In the genomic region with DNA sequence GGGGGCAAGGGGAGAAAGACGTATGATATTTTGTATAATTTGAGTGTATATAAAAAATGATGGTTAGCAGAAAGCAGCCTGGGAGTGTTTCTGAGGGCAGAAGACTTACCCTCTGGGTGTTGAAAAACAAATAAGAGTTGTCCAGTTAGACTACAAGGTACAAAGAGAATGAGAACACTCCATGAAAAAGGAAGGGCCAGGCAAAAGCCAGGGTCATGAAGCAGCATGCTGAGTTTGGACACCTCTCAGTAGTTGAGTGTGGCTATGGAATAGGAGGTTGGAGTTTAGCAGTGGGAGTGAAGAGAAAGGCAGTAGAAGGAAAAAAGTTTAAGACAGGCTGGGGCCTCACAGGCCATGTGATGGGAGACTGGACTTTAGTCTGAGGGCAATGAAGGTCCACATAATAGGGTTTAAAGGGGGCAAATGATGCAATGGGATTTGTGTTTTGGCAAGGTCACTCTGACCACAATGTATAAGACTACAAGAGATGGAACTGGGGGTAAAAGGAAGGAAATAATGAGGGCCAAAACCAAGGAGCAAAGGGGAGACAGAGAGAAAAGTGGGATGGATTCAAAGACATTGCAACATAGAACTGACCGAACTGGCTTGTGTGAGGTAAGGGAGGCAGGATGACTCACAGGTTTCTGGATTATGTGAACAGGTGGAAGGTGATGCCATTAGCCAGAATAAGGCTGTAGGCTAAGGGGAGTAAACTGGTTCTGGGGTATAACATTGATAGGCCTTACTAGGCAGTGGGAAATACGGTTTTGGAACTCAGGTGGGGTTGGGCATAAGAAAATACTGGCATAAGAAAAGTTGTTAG, we compare ENCODE assay signal across 20 cellular contexts.
DNase-seq lines count a peak whose midpoint lies in the region; ATAC-seq and TF ChIP-seq lines count a peak whose summit lies in the region.
"Had no signal": no experiment of that assay in that cellular context is flagged by ENCODE, and none has a peak within 500 bp of the region (broad histone marks: within the 10 kb centered on the region; RNA-seq: fewer than 3 reads in every experiment).

No MANE protein-coding gene starts in this region.

- TF ChIP-seq CTCF in psoas muscle (IDR thresholded peaks at IDR 0.05), result no peak
- TF ChIP-seq CTCF in vagina (IDR thresholded peaks at IDR 0.05), result no peak

- peak; percentile 87 to 90 (median 88) for ATAC-seq in psoas muscle
- ATAC-seq: activated T-cell treated with anti-CD3 and anti-CD28 coated beads, Interleukin-2, amount 50 U/mL, for 72 hours; naive thymus-derived CD4-positive, alpha-beta T cell; stimulated activated memory B cell treated with anti-CD40 and anti-IgM and Interleukin-4, amounts not matched to agents 10 μg/mL and 1 μg/mL and 100 μg/mL, for 72 hours had no signal

- no peak overlapping the region for H2AFZ ChIP-seq in neuronal stem cell (ENCODE audit: low read length)

- no peak for TF ChIP-seq POLR2A in vagina (IDR thresholded peaks at IDR 0.05)

- H3K4me2 ChIP-seq in neuronal stem cell (ENCODE audit: insufficient read depth, low read length, poor library complexity, severe bottlenecking), result no peak overlapping the region

- H3K27me3 ChIP-seq in psoas muscle (ENCODE audit: insufficient read depth in 3 of 3, low read length in 2 of 3) (no peaks in the 10 kb centered on the region), vagina (no peaks in the 10 kb centered on the region), neuronal stem cell (ENCODE audit: control insufficient read depth in 3 of 3, insufficient read depth in 3 of 3, low read depth in 1 of 3, low read length in 3 of 3) (no peaks in the 10 kb centered on the region)
- H3K27me3 ChIP-seq: upper lobe of left lung had no signal

- no peak overlapping the region for H2BK120ac ChIP-seq in neuronal stem cell (ENCODE audit: low read depth, low read length)

- H3K27ac ChIP-seq in psoas muscle (peak overlapping the region; percentile 80), vagina (no peak overlapping the region), neuronal stem cell (replicated peaks; ENCODE audit: low read length) (no peak overlapping the region)
- H3K27ac ChIP-seq: upper lobe of left lung, VCaP had no signal

- H4K91ac ChIP-seq in neuronal stem cell (ENCODE audit: low read depth, low read length, poor library complexity), result no peak overlapping the region

- no peaks in the 10 kb centered on the region for H3K9me3 ChIP-seq in psoas muscle
- no peaks in the 10 kb centered on the region for H3K9me3 ChIP-seq in vagina
- H3K9me3 ChIP-seq in neuronal stem cell (replicated peaks in 1 of 2; ENCODE audit: control insufficient read depth in 2 of 2, insufficient read depth in 1 of 2, low read depth in 1 of 2, low read length in 2 of 2), result peaks cover 0 to 5% of the 10 kb centered on the region in 2 donors
- H3K9me3 ChIP-seq: HAP-1, prostate gland, upper lobe of left lung had no signal

- DNase-seq in DMS53 treated with DMSO at 0.1 percent for 48 hours (lab: John Stamatoyannopoulos, UW; ENCODE audit: unreplicated experiment), result peak; percentile 51
- peak; percentile 47 for DNase-seq in amniotic epithelial cell (ENCODE audit: low read depth)
- DNase-seq in islet precursor cell, result peak; percentile 55
- no peak for DNase-seq in psoas muscle
- no peak for DNase-seq in activated naive CD4-positive, alpha-beta T cell treated with anti-CD3 and anti-CD28 coated beads, Interleukin-2, amount 50 U/mL, for 16 hours
- no peak for DNase-seq in vagina (ENCODE audit: extremely low spot score in 2 of 2)
- DNase-seq in AG08396 (ENCODE audit: low spot score), result no peak
- DNase-seq in neuronal stem cell (ENCODE audit: low spot score), result no peak
- DNase-seq: activated naive CD8-positive, alpha-beta T cell treated with anti-CD3 and anti-CD28 coated beads, Interleukin-2, amount 10 ng/mL, durations not matched to agents 7 days and 5 days; activated T-cell treated with anti-CD3 and anti-CD28 coated beads, Interleukin-2, amount 50 U/mL, for 72 hours; DND-41; effector CD4-positive, alpha-beta T cell; naive thymus-derived CD4-positive, alpha-beta T cell; NCI-H146; upper lobe of left lung had no signal

- H2BK5ac ChIP-seq in neuronal stem cell (ENCODE audit: low read length), result no peak overlapping the region

- no peak overlapping the region for H2BK12ac ChIP-seq in neuronal stem cell (ENCODE audit: low read length)

- no peak overlapping the region for H3K18ac ChIP-seq in neuronal stem cell (ENCODE audit: low read length)

- H3K79me1 ChIP-seq in neuronal stem cell (ENCODE audit: low read depth, low read length), result peaks cover 1% of the 10 kb centered on the region

- intact Hi-C loops in psoas muscle (cut with DNase I) (no loop called here), vagina (cut with DNase I) (no loop called here)

- H3K4me3 ChIP-seq in psoas muscle, result no peak overlapping the region
- no peak overlapping the region for H3K4me3 ChIP-seq in vagina
- H3K4me3 ChIP-seq in neuronal stem cell (ENCODE audit: low read length in 2 of 2), result no peak overlapping the region
- H3K4me3 ChIP-seq: HAP-1, lung, prostate gland, upper lobe of left lung had no signal

- no peak overlapping the region for H4K8ac ChIP-seq in neuronal stem cell (ENCODE audit: low read depth, low read length)

- H3K9ac ChIP-seq in neuronal stem cell (ENCODE audit: low read depth, low read length, poor library complexity), result no peak overlapping the region

- H3K4ac ChIP-seq in neuronal stem cell (ENCODE audit: low read length), result no peak overlapping the region

- no peak overlapping the region for H2BK15ac ChIP-seq in neuronal stem cell (ENCODE audit: low read length)

- no peak overlapping the region for H3K14ac ChIP-seq in neuronal stem cell (ENCODE audit: low read length)

- H3K36me3 ChIP-seq in psoas muscle (ENCODE audit: insufficient read depth in 1 of 2, low read depth in 1 of 2) (no peaks in the 10 kb centered on the region), vagina (no peaks in the 10 kb centered on the region), neuronal stem cell (replicated peaks in 1 of 2; ENCODE audit: control insufficient read depth in 2 of 2, insufficient read depth in 2 of 2, low read length in 2 of 2) (no peaks in the 10 kb centered on the region)
- H3K36me3 ChIP-seq: HAP-1, prostate gland, upper lobe of left lung had no signal

- H3K23ac ChIP-seq in neuronal stem cell (ENCODE audit: low read depth, low read length, poor library complexity), result no peak overlapping the region

- no peak overlapping the region for H2AK5ac ChIP-seq in neuronal stem cell (ENCODE audit: low read depth, low read length)

- WGBS in psoas muscle, 3 donors, result 72 to 88% (median 77%) methylated on average over 3 of the region's 3 CpGs
- 100% methylated on average over 1 of the region's 3 CpGs for WGBS in neuronal stem cell (ENCODE audit: extremely low coverage in 2 of 2, insufficient read length in 2 of 2, insufficient replicate concordance in 1 of 2), 2 donors

- H3K4me1 ChIP-seq in psoas muscle (peaks cover 36% of the 10 kb centered on the region), vagina (peaks cover 14% of the 10 kb centered on the region), neuronal stem cell (ENCODE audit: control insufficient read depth in 2 of 2, insufficient read depth in 1 of 2, low read depth in 1 of 2, low read length in 2 of 2) (peaks cover 0 to 2% of the 10 kb centered on the region in 2 donors)
- H3K4me1 ChIP-seq: HAP-1, prostate gland, upper lobe of left lung had no signal

Comparison
In these comparisons a context has a peak if more than half of its experiments do, and no peak if none do; other contexts are left out.
1. DNase-seq: peak in DMS53 treated with DMSO at 0.1 percent for 48 hours (single experiment), amniotic epithelial cell (single experiment) and islet precursor cell (single experiment); none in psoas muscle (0 of 2), activated naive CD4-positive, alpha-beta T cell treated with anti-CD3 and anti-CD28 coated beads, Interleukin-2, amount 50 U/mL, for 16 hours (single experiment), vagina (0 of 2), AG08396 (single experiment) and neuronal stem cell (single experiment).